Comparison of ENCODE assay signal across 10 cellular contexts in the genomic region with DNA sequence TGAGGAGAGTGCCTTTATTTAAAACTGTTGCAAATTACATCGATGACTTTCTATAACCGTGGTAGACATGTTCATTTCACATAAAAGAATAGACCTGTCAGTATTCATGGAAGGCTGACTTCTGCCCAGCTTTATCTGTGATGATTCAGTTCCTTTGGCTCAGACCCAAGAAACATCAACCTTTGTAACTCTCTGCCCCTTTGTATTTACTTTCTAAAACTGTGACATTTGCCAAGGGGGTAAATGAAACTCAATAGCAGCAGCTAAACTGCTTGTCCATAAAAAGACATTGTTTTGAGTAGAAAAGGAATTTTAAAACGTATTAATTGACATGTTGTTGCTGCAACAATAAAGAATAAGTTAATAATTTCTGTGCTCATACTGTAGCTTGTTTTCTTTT.
DNase-seq lines count a peak whose midpoint lies in the region; ATAC-seq and TF ChIP-seq lines count a peak whose summit lies in the region.
"Had no signal": no experiment of that assay in that cellular context is flagged by ENCODE, and none has a peak within 500 bp of the region (broad histone marks: within the 10 kb centered on the region; RNA-seq: fewer than 3 reads in every experiment).

No MANE protein-coding gene starts in this region.

- no peaks in the 10 kb centered on the region for H3K27me3 ChIP-seq in lung (ENCODE audit: control insufficient read depth, insufficient read depth)
- no peaks in the 10 kb centered on the region for H3K27me3 ChIP-seq in CD4-positive, alpha-beta T cell (ENCODE audit: control insufficient read depth, insufficient read depth, low read length)

- peaks cover 13% of the 10 kb centered on the region for H3K27me3 Mint-ChIP-seq in MCF 10A (ENCODE audit: insufficient read depth, unreplicated experiment)
- H3K27me3 Mint-ChIP-seq in CD4-positive, alpha-beta T cell: no peaks in the 10 kb centered on the region

- H3K9me3 Mint-ChIP-seq in MCF 10A (ENCODE audit: unreplicated experiment): no peaks in the 10 kb centered on the region
- no peaks in the 10 kb centered on the region for H3K9me3 Mint-ChIP-seq in CD4-positive, alpha-beta T cell
- H3K9me3 Mint-ChIP-seq: stimulated activated effector memory CD8-positive, alpha-beta T cell treated with anti-CD3 and anti-CD28 coated beads, Interleukin-12 subunit alpha, Interleukin-12 subunit beta, amount 100 ng/mL, for 72 hours had no signal

- H3K27ac ChIP-seq in lung (ENCODE audit: low read depth in 1 of 2, low read length in 1 of 2) (no peak overlapping the region), OCI-LY7 (ENCODE audit: low read depth, low read length, poor library complexity, severe bottlenecking) (no peak overlapping the region)
- H3K27ac ChIP-seq in CD4-positive, alpha-beta T cell (ENCODE audit: low read depth, low read length): no peak overlapping the region

- H3K4me1 Mint-ChIP-seq in MCF 10A (ENCODE audit: insufficient read depth, unreplicated experiment): peaks cover 26% of the 10 kb centered on the region
- no peaks in the 10 kb centered on the region for H3K4me1 Mint-ChIP-seq in CD4-positive, alpha-beta T cell (ENCODE audit: low read depth)

- no peak overlapping the region for H3K27ac Mint-ChIP-seq in MCF 10A (ENCODE audit: low read depth, unreplicated experiment)
- no peak overlapping the region for H3K27ac Mint-ChIP-seq in CD4-positive, alpha-beta T cell
- H3K27ac Mint-ChIP-seq: stimulated activated effector memory CD8-positive, alpha-beta T cell treated with anti-CD3 and anti-CD28 coated beads, Interleukin-12 subunit alpha, Interleukin-12 subunit beta, amount 100 ng/mL, for 72 hours had no signal

- H3K9me2 ChIP-seq in OCI-LY7 (ENCODE audit: insufficient read depth, low read length): no peaks in the 10 kb centered on the region

- no peak overlapping the region for H3K4me3 Mint-ChIP-seq in MCF 10A (ENCODE audit: unreplicated experiment)
- H3K4me3 Mint-ChIP-seq in CD4-positive, alpha-beta T cell: no peak overlapping the region
- H3K4me3 Mint-ChIP-seq: stimulated activated effector memory CD8-positive, alpha-beta T cell treated with anti-CD3 and anti-CD28 coated beads, Interleukin-12 subunit alpha, Interleukin-12 subunit beta, amount 100 ng/mL, for 72 hours had no signal

- H4K20me1 ChIP-seq in OCI-LY7 (ENCODE audit: insufficient read depth, low read length): no peaks in the 10 kb centered on the region

- DNase-seq in EL: peak; percentile 80
- DNase-seq in NCI-H2171 treated with DMSO at 0.1 percent for 48 hours (lab: John Stamatoyannopoulos, UW): peak; percentile 73
- DNase-seq in MCF 10A (ENCODE audit: unreplicated experiment): peak; percentile 95
- DNase-seq in lung (ENCODE audit: low spot score): no peak
- no peak for DNase-seq in CD4-positive, alpha-beta T cell
- no peak for DNase-seq in SK-N-DZ (ENCODE audit: low spot score)
- no peak for DNase-seq in GOT3 (lab: John Stamatoyannopoulos, UW)
- DNase-seq in OCI-LY7 (ENCODE audit: low spot score): no peak
- DNase-seq: mesendoderm had no signal

- no peaks in the 10 kb centered on the region for H3K36me3 Mint-ChIP-seq in MCF 10A (ENCODE audit: insufficient read depth, unreplicated experiment)
- no peaks in the 10 kb centered on the region for H3K36me3 Mint-ChIP-seq in CD4-positive, alpha-beta T cell (ENCODE audit: low read depth)
- H3K36me3 Mint-ChIP-seq: stimulated activated effector memory CD8-positive, alpha-beta T cell treated with anti-CD3 and anti-CD28 coated beads, Interleukin-12 subunit alpha, Interleukin-12 subunit beta, amount 100 ng/mL, for 72 hours had no signal

- intact Hi-C loops in MCF 10A (cut with micrococcal nuclease) (no loop called here), OCI-LY7 (cut with micrococcal nuclease; ENCODE audit: unreplicated experiment) (no loop called here)
- intact Hi-C loops in CD4-positive, alpha-beta T cell (cut with DNase I, micrococcal nuclease): no loop called here

- H3K4me3 ChIP-seq in lung: no peak overlapping the region
- H3K4me3 ChIP-seq in OCI-LY7 (ENCODE audit: low read depth, low read length, poor library complexity, severe bottlenecking): no peak overlapping the region

- H3K4me2 ChIP-seq in OCI-LY7 (ENCODE audit: low read length): no peak overlapping the region

- no TSS peak for BruUV-seq in MCF 10A (replicated peaks; lab: Mats Ljungman, UMichigan)
- no TSS peak for BruUV-seq in OCI-LY7 (replicated peaks; lab: Mats Ljungman, UMichigan)

- peaks cover 2 to 9% of the 10 kb centered on the region in 2 donors for H3K4me1 ChIP-seq in lung (ENCODE audit: control insufficient read depth in 2 of 2, insufficient read depth in 2 of 2, low read length in 2 of 2)
- no peaks in the 10 kb centered on the region for H3K4me1 ChIP-seq in OCI-LY7 (ENCODE audit: insufficient read depth, low read length, poor library complexity, severe bottlenecking)

- H3K9me3 ChIP-seq in lung (ENCODE audit: control insufficient read depth in 2 of 2, insufficient read depth in 1 of 2, low read length in 1 of 2) (no peaks in the 10 kb centered on the region), OCI-LY7 (ENCODE audit: low read length) (no peaks in the 10 kb centered on the region)
- H3K9me3 ChIP-seq in CD4-positive, alpha-beta T cell (ENCODE audit: control insufficient read depth, low read length): no peaks in the 10 kb centered on the region

- WGBS in lung, 2 donors: 41 to 61% methylated on average over 3 of the region's 3 CpGs

- peak; percentile 14 for ATAC-seq in lung (ENCODE audit: insufficient read depth, low FRiP score)
- no peak for ATAC-seq in CD4-positive, alpha-beta T cell (ENCODE audit: poor library complexity)
- ATAC-seq: stimulated activated effector memory CD8-positive, alpha-beta T cell treated with anti-CD3 and anti-CD28 coated beads, Interleukin-12 subunit alpha, Interleukin-12 subunit beta, amount 100 ng/mL, for 72 hours had no signal

- H2AFZ ChIP-seq in OCI-LY7 (ENCODE audit: low read length): no peak overlapping the region

- TF ChIP-seq CTCF in MCF 10A (IDR thresholded peaks at IDR 0.05; ENCODE audit: unreplicated experiment) (no peak), lung (IDR thresholded peaks at IDR 0.05; ENCODE audit: control extremely low read depth, extremely low read depth) (no peak), OCI-LY7 (conservative IDR thresholded peaks at IDR 0.05; ENCODE audit: low read length) (no peak)
- no peak for TF ChIP-seq CTCF in CD4-positive, alpha-beta T cell (IDR thresholded peaks at IDR 0.05)

- POLR2A ChIA-PET in MCF 10A (lab: Yijun Ruan, JAX): interaction anchor here (0.7 to 2.3 kb wide), 19 partner anchors 12 to 361 kb away, joined by 3 to 11 read pairs (median 4); a partner anchor contains a TSS
- POLR2A ChIA-PET in CD4-positive, alpha-beta T cell (lab: Charles Lee): no interaction called here
- POLR2A ChIA-PET in OCI-LY7 (lab: Charles Lee): interaction anchor here (0.6 to 1.3 kb wide), 3 partner anchors 324 to 1726 kb away, joined by 3 read pairs; no protein-coding TSS in a partner anchor

- CTCF ChIA-PET in MCF 10A (lab: Yijun Ruan, JAX) (interaction anchor here (0.6 to 3.4 kb wide), 15 partner anchors 11 to 986 kb away, joined by 3 to 31 read pairs (median 5); no protein-coding TSS in a partner anchor), OCI-LY7 (lab: Charles Lee; ENCODE audit: unreplicated experiment) (no interaction called here)
- CTCF ChIA-PET in CD4-positive, alpha-beta T cell (lab: Charles Lee): no interaction called here

- no peaks in the 10 kb centered on the region for H3K36me3 ChIP-seq in lung (ENCODE audit: control insufficient read depth in 2 of 2, insufficient read depth in 2 of 2, low read length in 2 of 2)
- H3K36me3 ChIP-seq in OCI-LY7 (ENCODE audit: insufficient read depth, low read length): no peaks in the 10 kb centered on the region

- H3K79me2 ChIP-seq in OCI-LY7 (ENCODE audit: insufficient read depth, low read depth, low read length): no peaks in the 10 kb centered on the region

Comparison
In these comparisons a context has a peak if more than half of its experiments do, and no peak if none do; other contexts are left out.
1. DNase-seq: peak in EL (single experiment), NCI-H2171 treated with DMSO at 0.1 percent for 48 hours (single experiment) and MCF 10A (single experiment); none in lung (single experiment), CD4-positive, alpha-beta T cell (0 of 10), SK-N-DZ (single experiment), GOT3 (single experiment) and OCI-LY7 (single experiment).